ENCODE assay signal across 9 cellular contexts in the genomic region with DNA sequence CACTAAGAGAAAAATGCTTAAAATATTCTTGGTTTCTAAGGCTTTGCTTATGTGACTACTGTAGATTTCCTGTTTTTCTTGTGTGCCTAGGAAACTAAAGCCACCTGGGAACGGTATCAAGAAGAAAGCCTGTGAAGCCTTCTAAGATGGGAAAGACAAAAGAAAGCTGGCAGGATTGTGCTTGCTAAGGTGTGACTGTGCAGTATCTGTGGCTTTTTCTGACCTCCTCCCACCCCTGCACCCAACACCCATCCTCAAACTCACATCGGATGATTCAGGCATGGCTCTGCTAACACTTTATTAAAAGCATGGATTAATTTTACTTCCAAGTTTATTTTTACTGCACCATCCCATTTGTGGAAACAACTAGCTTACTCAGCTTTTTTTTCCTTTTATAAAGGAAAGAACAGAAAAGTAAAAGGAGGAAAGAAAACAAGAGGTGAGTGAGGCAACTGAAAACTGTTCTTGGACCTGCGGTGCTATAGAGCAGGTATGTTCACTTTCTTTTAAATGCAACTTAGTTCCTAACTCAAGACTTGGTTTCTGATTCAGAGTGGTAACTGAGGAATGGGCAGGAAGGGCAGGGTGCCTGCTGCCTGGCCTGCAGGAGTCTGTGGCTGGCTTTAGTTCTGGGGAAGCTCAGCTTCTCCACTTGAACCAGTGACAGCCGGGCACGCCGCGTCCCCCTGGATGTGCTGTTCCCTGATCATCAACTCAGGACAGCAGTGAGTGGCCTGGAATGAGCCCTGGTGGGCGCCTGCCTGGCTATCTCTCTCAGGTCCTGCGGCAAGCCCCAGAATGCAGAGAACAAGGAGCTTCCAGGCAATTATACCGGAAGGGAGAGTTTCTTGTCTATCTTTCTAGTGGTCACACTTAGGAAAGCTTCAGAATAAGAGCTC. TPM values are rescaled to one million over a fixed set of nuclear protein-coding genes. Genes with fewer than 3 reads are reported as not detected.
DNase-seq lines count a peak whose midpoint lies in the region; ATAC-seq, FAIRE-seq and TF ChIP-seq lines count a peak whose summit lies in the region.
"Had no signal": no experiment of that assay in that cellular context is flagged by ENCODE, and none has a peak within 500 bp of the region (broad histone marks: within the 10 kb centered on the region; RNA-seq: fewer than 3 reads in every experiment).

A gene with protein sequence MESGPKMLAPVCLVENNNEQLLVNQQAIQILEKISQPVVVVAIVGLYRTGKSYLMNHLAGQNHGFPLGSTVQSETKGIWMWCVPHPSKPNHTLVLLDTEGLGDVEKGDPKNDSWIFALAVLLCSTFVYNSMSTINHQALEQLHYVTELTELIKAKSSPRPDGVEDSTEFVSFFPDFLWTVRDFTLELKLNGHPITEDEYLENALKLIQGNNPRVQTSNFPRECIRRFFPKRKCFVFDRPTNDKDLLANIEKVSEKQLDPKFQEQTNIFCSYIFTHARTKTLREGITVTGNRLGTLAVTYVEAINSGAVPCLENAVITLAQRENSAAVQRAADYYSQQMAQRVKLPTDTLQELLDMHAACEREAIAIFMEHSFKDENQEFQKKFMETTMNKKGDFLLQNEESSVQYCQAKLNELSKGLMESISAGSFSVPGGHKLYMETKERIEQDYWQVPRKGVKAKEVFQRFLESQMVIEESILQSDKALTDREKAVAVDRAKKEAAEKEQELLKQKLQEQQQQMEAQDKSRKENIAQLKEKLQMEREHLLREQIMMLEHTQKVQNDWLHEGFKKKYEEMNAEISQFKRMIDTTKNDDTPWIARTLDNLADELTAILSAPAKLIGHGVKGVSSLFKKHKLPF (plus strand): TSS at position 422 of the 899 bp plus-strand sequence. CDS start 4,493 bp downstream, outside the sequence.

- H3K9me3 Mint-ChIP-seq in activated CD4-positive, alpha-beta T cell treated with anti-CD3 and anti-CD28 coated beads for 36 hours (ENCODE audit: low read depth) = no peaks in the 10 kb centered on the region

- no peak within 1 kb of the TSS for H3K4me2 ChIP-seq in K562 (ENCODE audit: insufficient read depth, low read length)

- H3K9me1 ChIP-seq in K562 (ENCODE audit: control insufficient read depth, insufficient read depth, low read length) = no peaks in the 10 kb centered on the region

- TF ChIP-seq POLR2A in K562 (conservative IDR thresholded peaks at IDR 0.05) = no peak

- peak; percentile 74 for ATAC-seq in activated CD4-positive, alpha-beta T cell treated with anti-CD3 and anti-CD28 coated beads for 36 hours
- ATAC-seq in HG03108 (IDR thresholded peaks at IDR 0.05; ENCODE audit: unreplicated experiment) (peak; percentile 24), K562 (no peak; the same call in 2 of the 3 replicates)

- POLR2A ChIA-PET in activated CD4-positive, alpha-beta T cell treated with anti-CD3 and anti-CD28 coated beads for 36 hours (lab: Charles Lee) = interaction anchor here (0.6 kb wide), 2 partner anchors 53 to 238 kb away, joined by 3 read pairs; a partner anchor contains a TSS
- POLR2A ChIA-PET in K562 (lab: Yijun Ruan, JAX) = no interaction called here

- in situ Hi-C loops in K562 (cut with MboI) = no loop called here
- in situ Hi-C loops in ACHN (cut with HindIII; ENCODE audit: low pct_ligation_motif_present, low pct_unique_long_range_greater_than_20kb, low sequenced_read_pairs) = no loop called here

- no peak for TF ChIP-seq RAD21 in K562 (CRISPR knock-in tag; conservative IDR thresholded peaks at IDR 0.05 in 1 of 2, IDR thresholded peaks at IDR 0.05 in 1 of 2)

- intact Hi-C loops in activated CD4-positive, alpha-beta T cell treated with anti-CD3 and anti-CD28 coated beads for 36 hours (cut with DNase I, micrococcal nuclease) = loop anchor here (1.0 kb wide), 3 partner anchors 87 to 366 kb away; no protein-coding TSS in a partner anchor
- intact Hi-C loops in K562 (cut with micrococcal nuclease) = no loop called here

- no peaks in the 10 kb centered on the region for H3K4me1 ChIP-seq in K562 (replicated peaks in 1 of 2; ENCODE audit: control insufficient read depth in 2 of 2, insufficient read depth in 2 of 2, low read length in 2 of 2)

- no peaks in the 10 kb centered on the region for H3K79me2 ChIP-seq in K562 (ENCODE audit: control insufficient read depth, insufficient read depth, low read length)

- H3K9me3 ChIP-seq in K562 (replicated peaks; ENCODE audit: control insufficient read depth, insufficient read depth, low read depth, low read length) = no peaks in the 10 kb centered on the region

- peaks cover 0 to 4% of the 10 kb centered on the region in 2 experiments; a peak in 1 of 5 replicates for H3K27me3 ChIP-seq in K562 (ENCODE audit: control insufficient read depth in 2 of 2, insufficient read depth in 2 of 2, low read length in 2 of 2)

- TF ChIP-seq CTCF in K562 (IDR thresholded peaks at IDR 0.05 in 2 of 3, conservative IDR thresholded peaks at IDR 0.05 in 1 of 3; ENCODE audit: insufficient read depth in 2 of 3, low read depth in 1 of 3, low read length in 3 of 3) = no peak
- no peak for TF ChIP-seq CTCF in coronary artery (IDR thresholded peaks at IDR 0.05)
- TF ChIP-seq CTCF in GM10266 (IDR thresholded peaks at IDR 0.05; ENCODE audit: control insufficient read depth, insufficient read depth, low read depth, missing control alignments) = no peak

- WGBS in K562 (ENCODE audit: insufficient coverage, low coverage, missing lambda C conversion rate) = under 1% methylated on average over 10 of the region's 10 CpGs

- DNase-seq in activated CD4-positive, alpha-beta T cell treated with anti-CD3 and anti-CD28 coated beads for 36 hours = peak; percentile 24
- no peak for DNase-seq in activated CD4-positive, alpha-beta T cell treated with anti-CD3 and anti-CD28 coated beads, Interleukin-2, amount 50 U/mL, for 1 hour
- no peak for DNase-seq in K562 (ENCODE audit: extremely low read depth in 1 of 4, low spot score in 3 of 4)
- DNase-seq in coronary artery (ENCODE audit: low spot score) = no peak
- no peak for DNase-seq in GM10266 (ENCODE audit: extremely low spot score)
- DNase-seq in ACHN = no peak
- DNase-seq: naive thymus-derived CD4-positive, alpha-beta T cell had no signal

- no peaks in the 10 kb centered on the region for H3K36me3 Mint-ChIP-seq in activated CD4-positive, alpha-beta T cell treated with anti-CD3 and anti-CD28 coated beads for 36 hours (ENCODE audit: low read depth)

- no TSS peak for BruUV-seq in K562 (replicated peaks; lab: Mats Ljungman, UMichigan)

- H3K27ac Mint-ChIP-seq in activated CD4-positive, alpha-beta T cell treated with anti-CD3 and anti-CD28 coated beads for 36 hours = peak within 1 kb of the TSS; percentile 65

- H3K4me1 Mint-ChIP-seq in activated CD4-positive, alpha-beta T cell treated with anti-CD3 and anti-CD28 coated beads for 36 hours = peaks cover 15% of the 10 kb centered on the region

- H3K27me3 Mint-ChIP-seq in activated CD4-positive, alpha-beta T cell treated with anti-CD3 and anti-CD28 coated beads for 36 hours = no peaks in the 10 kb centered on the region

- TF ChIP-seq EP300 in K562 (IDR thresholded peaks at IDR 0.05; ENCODE audit: low read length) = no peak

- H3K4me3 ChIP-seq in K562 (no peak within 1 kb of the TSS), skin epidermis (peak within 1 kb of the TSS; percentile 2 to 32 (median 20)), coronary artery (no peak within 1 kb of the TSS)

- no peak within 1 kb of the TSS for H3K9ac ChIP-seq in K562 (ENCODE audit: insufficient read depth in 1 of 2, low read depth in 2 of 2, low read length in 2 of 2)

- no peak for FAIRE-seq in K562 (lab: Jason Lieb, UNC)

- no peaks in the 10 kb centered on the region for H4K20me1 ChIP-seq in K562 (replicated peaks; ENCODE audit: control insufficient read depth, insufficient read depth, low read length)

- H3K27ac ChIP-seq in K562 (ENCODE audit: extremely low read depth, low read depth, low read length) (no peak within 1 kb of the TSS), skin epidermis (peak within 1 kb of the TSS in 15 of 21 experiments; percentile 13 to 82 (median 66)), coronary artery (no peak within 1 kb of the TSS)

- no peak within 1 kb of the TSS for H2AFZ ChIP-seq in K562 (ENCODE audit: low read depth, low read length)

- peak within 1 kb of the TSS; percentile 34 for H3K4me3 Mint-ChIP-seq in activated CD4-positive, alpha-beta T cell treated with anti-CD3 and anti-CD28 coated beads for 36 hours

- CTCF ChIA-PET in activated CD4-positive, alpha-beta T cell treated with anti-CD3 and anti-CD28 coated beads for 36 hours (lab: Charles Lee) = interaction anchor here (0.8 to 3.2 kb wide), 15 partner anchors 13 to 379 kb away, joined by 3 to 18 read pairs (median 4); no protein-coding TSS in a partner anchor
- CTCF ChIA-PET in K562 (lab: Yijun Ruan, JAX; ENCODE audit: low intra/inter-chr PET ratio) = no interaction called here

- no peaks in the 10 kb centered on the region for H3K36me3 ChIP-seq in K562 (ENCODE audit: control insufficient read depth, insufficient read depth, low read length)

TF ChIP-seq in K562, 482 proteins besides CTCF, POLR2A, EP300 and RAD21 (continues in another document):
- TF ChIP-seq ZNF316 (IDR thresholded peaks at IDR 0.05) = peak; percentile 74
- no peak for TF ChIP-seq GTF2A2 (tag; IDR thresholded peaks at IDR 0.05)

RNA-seq across cellular contexts. Expression of the gene that starts here (rescaled TPM):
- total RNA-seq in activated CD4-positive, alpha-beta T cell treated with anti-CD3 and anti-CD28 coated beads for 36 hours = under 1 TPM; 0.46 to 0.53 TPM
- not detected in 2 replicates for total RNA-seq in K562 (2011; cell fraction: chromatin; rRNA removed; ENCODE audit: low replicate concordance)
- not detected in 2 replicates for total RNA-seq in K562 (2011; cell fraction: nucleolus; rRNA removed)
- not detected in 2 replicates for total RNA-seq in K562 (2011; cell fraction: nucleoplasm; rRNA removed)
- total RNA-seq in K562 (2014; rRNA removed) (not detected in 2 replicates), K562 (2014; rRNA removed; fragmentation: Illumina TruSeq; extraction: Trizol) (not detected in 2 replicates), K562 (2015; rRNA removed; fragmentation: Illumina TruSeq; extraction: Trizol) (not detected in 2 replicates), K562 (2021) (not detected in 2 replicates)
- polyA plus RNA-seq in K562 (2011; rRNA removed) (not detected in 2 replicates), K562 (2014; fragmentation: Illumina TruSeq; extraction: Trizol) (not detected in 2 replicates), K562 (2014; fragmentation: Nextera tagmentation; extraction: Ambion mirVana) (not detected), K562 (2014; rRNA removed) (not detected in 2 replicates)
- polyA plus RNA-seq in K562 (2011; cell fraction: cytosol; rRNA removed) = not detected in 2 replicates
- polyA plus RNA-seq in K562 (2011; cell fraction: nucleus; rRNA removed) = not detected in 2 replicates
- polyA plus RNA-seq in K562 (2012) = not detected in 2 replicates
- not detected in 2 replicates for polyA minus RNA-seq in K562 (2011; rRNA and poly(A)+ RNA removed)
- not detected in 2 replicates for polyA minus RNA-seq in K562 (2011; cell fraction: cytosol; rRNA and poly(A)+ RNA removed)
- not detected in 2 replicates for polyA minus RNA-seq in K562 (2011; cell fraction: nucleus; rRNA and poly(A)+ RNA removed)

Comparison
In these comparisons a context has a peak if more than half of its experiments do, and no peak if none do; other contexts are left out.
1. Peak in DNase-seq and ATAC-seq in activated CD4-positive, alpha-beta T cell treated with anti-CD3 and anti-CD28 coated beads for 36 hours; RNA of the gene not detected or under 1 TPM.
2. H3K27ac ChIP-seq: peak in skin epidermis (15 of 21); none in K562 (single experiment) and coronary artery (0 of 2).
3. H3K4me3 ChIP-seq: peak in skin epidermis (7 of 7); none in K562 (single experiment) and coronary artery (single experiment).